In the genomic region with DNA sequence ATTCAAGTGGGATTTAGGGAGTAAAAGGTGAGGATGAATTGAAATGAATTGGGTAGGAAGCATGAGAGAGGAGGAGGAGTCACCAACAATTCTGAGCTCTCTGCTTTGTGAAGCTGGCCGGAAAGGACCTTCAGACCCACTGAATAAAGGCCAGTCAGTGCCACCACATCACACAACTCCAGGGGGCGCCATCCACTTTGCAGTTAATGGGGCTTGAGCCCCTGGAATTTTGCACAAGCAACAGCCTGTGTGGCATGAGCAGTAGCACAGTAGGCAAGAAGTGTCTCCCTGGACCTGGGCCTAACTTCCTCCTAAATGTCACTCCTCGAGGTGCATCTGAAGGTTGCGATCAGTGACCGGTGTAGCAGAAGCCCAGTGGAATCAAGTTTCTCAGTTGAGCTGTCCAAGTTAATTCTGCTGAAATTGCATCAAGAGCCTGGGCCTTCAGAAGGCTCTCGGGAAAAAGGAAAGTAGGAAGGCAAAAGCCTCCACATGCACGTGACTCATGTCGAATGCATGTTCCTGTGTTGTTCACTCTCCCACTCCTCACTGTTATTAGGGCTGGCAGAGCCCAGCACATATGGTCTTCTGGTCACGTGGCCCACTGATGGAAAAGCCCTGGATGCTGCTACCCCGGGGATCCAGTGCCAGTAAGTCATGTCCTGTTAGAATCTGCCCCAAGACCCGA, we compare ENCODE assay signal across 14 cellular contexts. TPM values are rescaled to one million over a fixed set of nuclear protein-coding genes. Genes with fewer than 3 reads are reported as not detected.
DNase-seq lines count a peak whose midpoint lies in the region; ATAC-seq and TF ChIP-seq lines count a peak whose summit lies in the region.
"Had no signal": no experiment of that assay in that cellular context is flagged by ENCODE, and none has a peak within 500 bp of the region (broad histone marks: within the 10 kb centered on the region; RNA-seq: fewer than 3 reads in every experiment).

No MANE protein-coding gene starts in this region.

- no peak overlapping the region; the same call in 1 of the 2 replicates for H3K27ac Mint-ChIP-seq in GM23338

- H3K79me2 ChIP-seq in GM23338 (replicated peaks; ENCODE audit: insufficient read depth) (no peaks in the 10 kb centered on the region), fibroblast of lung (ENCODE audit: control insufficient read depth, insufficient read depth, low read length) (no peaks in the 10 kb centered on the region)
- H3K79me2 ChIP-seq: hepatocyte had no signal

- DNase-seq in GM23338 (ENCODE audit: low spot score) = peak; percentile 49
- peak; percentile 60 for DNase-seq in RPMI7951 (ENCODE audit: low read depth)
- DNase-seq in fibroblast of lung (ENCODE audit: low read depth in 2 of 2) = peak; percentile 59 to 84
- no peak for DNase-seq in retinal pigment epithelial cell (ENCODE audit: low read depth)
- DNase-seq in NCI-H82 (lab: John Stamatoyannopoulos, UW) = no peak
- no peak for DNase-seq in HT-29 (ENCODE audit: low spot score)
- DNase-seq: activated CD4-positive, CD25-positive, alpha-beta regulatory T cell treated with anti-CD3 and anti-CD28 coated beads, Interleukin-2, amount 50 U/mL, for 72 hours; activated gamma-delta T cell treated with Interleukin-2 at 50 U/mL for 16 hours; dorsolateral prefrontal cortex; NCI-H1930; SHP77; sigmoid colon had no signal

- TF ChIP-seq CTCF in GM23338 (conservative IDR thresholded peaks at IDR 0.05; ENCODE audit: low read depth in 2 of 2) (peak; percentile 60 to 63), fibroblast of lung (conservative IDR thresholded peaks at IDR 0.05 in 1 of 2, IDR thresholded peaks at IDR 0.05 in 1 of 2; ENCODE audit: low read depth in 1 of 2, low read length in 2 of 2) (no peak), retinal pigment epithelial cell (conservative IDR thresholded peaks at IDR 0.05; ENCODE audit: low read depth, low read length) (peak; percentile 28)

- no peak overlapping the region for H3K9ac ChIP-seq in fibroblast of lung (ENCODE audit: insufficient read depth, low read length)

- ATAC-seq in GM23338 (peak; percentile 39), GM18867 (IDR thresholded peaks at IDR 0.05; ENCODE audit: unreplicated experiment) (no peak)

- peaks cover 12% of the 10 kb centered on the region for H3K9me2 ChIP-seq in GM23338 (ENCODE audit: insufficient read depth)

- H3K27ac ChIP-seq in GM23338 (ENCODE audit: low read depth) (no peak overlapping the region), fibroblast of lung (ENCODE audit: insufficient read depth, low read length) (no peak overlapping the region)
- H3K27ac ChIP-seq: dorsolateral prefrontal cortex, hepatocyte, sigmoid colon had no signal

- H2AFZ ChIP-seq in GM23338 (no peak overlapping the region), fibroblast of lung (ENCODE audit: low read length) (no peak overlapping the region)
- H2AFZ ChIP-seq: hepatocyte had no signal

- no peak overlapping the region for H3K4me3 Mint-ChIP-seq in GM23338

- no peaks in the 10 kb centered on the region; the same call in 2 of the 3 replicates for H3K9me3 Mint-ChIP-seq in GM23338

- H3K27me3 Mint-ChIP-seq in GM23338 (ENCODE audit: insufficient read depth, low read depth, poor library complexity) = no peaks in the 10 kb centered on the region

- H3K27me3 ChIP-seq in GM23338 (ENCODE audit: insufficient read depth) (no peaks in the 10 kb centered on the region), fibroblast of lung (ENCODE audit: control insufficient read depth, insufficient read depth, low read length) (no peaks in the 10 kb centered on the region)
- H3K27me3 ChIP-seq: hepatocyte, sigmoid colon had no signal

- H3F3A ChIP-seq in GM23338 (replicated peaks; ENCODE audit: low read depth) = no peaks in the 10 kb centered on the region

- no peaks in the 10 kb centered on the region for H3K36me3 Mint-ChIP-seq in GM23338 (ENCODE audit: low read depth)

- H3K36me3 ChIP-seq in GM23338 (ENCODE audit: insufficient read depth) (no peaks in the 10 kb centered on the region), fibroblast of lung (ENCODE audit: control insufficient read depth, insufficient read depth, low read length) (no peaks in the 10 kb centered on the region)
- H3K36me3 ChIP-seq: sigmoid colon had no signal

- H3K4me3 ChIP-seq in GM23338 (no peak overlapping the region), fibroblast of lung (replicated peaks in 1 of 4; ENCODE audit: control extremely low read depth in 1 of 4, insufficient read depth in 1 of 4, low read depth in 3 of 4, low read length in 4 of 4) (no peak overlapping the region), retinal pigment epithelial cell (ENCODE audit: low read length) (no peak overlapping the region)
- H3K4me3 ChIP-seq: dorsolateral prefrontal cortex, hepatocyte, sigmoid colon had no signal

- H3K4me1 ChIP-seq in GM23338 (ENCODE audit: insufficient read depth) (no peaks in the 10 kb centered on the region), fibroblast of lung (ENCODE audit: control insufficient read depth, extremely low read depth, insufficient read depth, low read length) (no peaks in the 10 kb centered on the region)
- H3K4me1 ChIP-seq: sigmoid colon had no signal

- H3K4me1 Mint-ChIP-seq in GM23338 = no peaks in the 10 kb centered on the region

- H3K4me2 ChIP-seq in GM23338 (no peak overlapping the region), fibroblast of lung (ENCODE audit: extremely low read depth, insufficient read depth, low read length) (no peak overlapping the region)
- H3K4me2 ChIP-seq: hepatocyte had no signal

- no peaks in the 10 kb centered on the region for H4K20me1 ChIP-seq in GM23338 (replicated peaks; ENCODE audit: insufficient read depth)
- H4K20me1 ChIP-seq in fibroblast of lung (ENCODE audit: control insufficient read depth, extremely low read depth, insufficient read depth, low read length) = no peaks in the 10 kb centered on the region

- no peaks in the 10 kb centered on the region for H3K9me3 ChIP-seq in fibroblast of lung (ENCODE audit: control insufficient read depth, insufficient read depth, low read depth, low read length)
- H3K9me3 ChIP-seq: sigmoid colon had no signal

TF ChIP-seq in GM23338, 12 proteins besides CTCF, POLR2A, EP300 and RAD21:
- TF ChIP-seq ZNF114 (CRISPR knock-in tag; IDR thresholded peaks at IDR 0.05) = no peak

RNA-seq across cellular contexts. Expression of gene GLIS3, which starts 27.8 kb away (rescaled TPM):
- 0.16 and 0.52 TPM in 2 replicates for total RNA-seq in GM23338 (2014; rRNA removed; shearing (Covaris generic))
- polyA plus RNA-seq in GM23338 (2016; fragmentation: Nextera tagmentation; extraction: Ambion mirVana) = 0.14 and 0.39 TPM in 2 replicates
- total RNA-seq in RPMI7951 (2014; rRNA removed; shearing (Covaris generic)) = 7.6 and 10.3 TPM in 2 replicates
- total RNA-seq in fibroblast of lung = 22.3 and 27.5 TPM in 2 replicates
- 4.2 and 5.3 TPM in 2 replicates for polyA plus RNA-seq in fibroblast of lung
- polyA plus RNA-seq in fibroblast of lung (2012) = 6.4 and 15.7 TPM in 2 replicates
- 69.7 and 124 TPM in 2 replicates for polyA minus RNA-seq in fibroblast of lung (ENCODE audit: low replicate concordance)
- total RNA-seq in HT-29 (2014; rRNA removed; shearing (Covaris generic)) = 4.8 and 6.6 TPM in 2 replicates

Comparison
In these comparisons a context has a peak if more than half of its experiments do, and no peak if none do; other contexts are left out.
1. DNase-seq: peak in GM23338 (single experiment), RPMI7951 (single experiment) and fibroblast of lung (2 of 2); none in retinal pigment epithelial cell (single experiment), NCI-H82 (single experiment) and HT-29 (single experiment).
2. CTCF ChIP-seq: peak in GM23338 (2 of 2) and retinal pigment epithelial cell (single experiment); none in fibroblast of lung (0 of 2).